In the genomic region with DNA sequence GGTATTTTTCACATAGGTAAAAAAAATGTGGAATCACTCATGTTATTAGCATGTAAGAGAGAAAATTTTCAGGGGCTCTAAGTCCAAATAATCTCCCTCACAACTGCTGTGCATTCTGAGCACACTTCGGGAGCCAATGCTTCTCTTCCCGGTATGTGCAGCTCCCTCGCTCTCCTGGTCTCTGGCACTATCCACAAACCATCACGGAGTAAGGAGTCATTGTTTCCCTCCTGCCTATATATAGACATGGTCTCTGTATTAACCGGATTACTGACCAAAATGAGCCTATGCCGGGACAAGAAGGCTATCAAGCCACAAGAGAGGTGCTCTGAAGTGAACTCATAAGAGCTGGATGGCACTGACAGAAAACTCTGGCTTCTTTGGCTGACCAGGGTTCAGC, we compare ENCODE assay signal across 13 cellular contexts. TPM values are rescaled to one million over a fixed set of nuclear protein-coding genes. Genes with fewer than 3 reads are reported as not detected.
A peak's percentile ranks its signal among the peaks of the same experiment; 100 is the strongest.
DNase-seq lines count a peak whose midpoint lies in the region; ATAC-seq lines count a peak whose summit lies in the region.
"Had no signal": no experiment of that assay in that cellular context is flagged by ENCODE, and none has a peak within 500 bp of the region (broad histone marks: within the 10 kb centered on the region; RNA-seq: fewer than 3 reads in every experiment).

No MANE protein-coding gene starts in this region.

- intact Hi-C loops in left ventricle myocardium superior (cut with micrococcal nuclease) (no loop called here), cardiac septum (cut with DNase I) (no loop called here)

- DNase-seq in left ventricle myocardium superior: no peak
- no peak for DNase-seq in cardiac septum (ENCODE audit: low spot score)
- DNase-seq in cerebellar cortex (ENCODE audit: low spot score): peak; percentile 76
- peak; percentile 15 for DNase-seq in myocyte (ENCODE audit: low read depth)
- no peak for DNase-seq in globus pallidus (ENCODE audit: low spot score)
- DNase-seq in NK-92 treated with Interleukin-12 subunit alpha and Interleukin-12 subunit beta, amount 100 ng/mL, for 24 hours (lab: John Stamatoyannopoulos, UW): no peak
- DNase-seq in dermis blood vessel endothelial cell: no peak
- DNase-seq: EL, NCI-H1092, NCI-H1694, NCI-H345, NCI-H526 treated with DMSO at 0.1 percent for 48 hours had no signal

- ATAC-seq in left ventricle myocardium superior (peak; percentile 68), GM19023 (IDR thresholded peaks at IDR 0.05; ENCODE audit: unreplicated experiment) (no peak)

RNA-seq across cellular contexts. Expression of a gene that starts 13.4 kb away (rescaled TPM):
- 20.2 TPM for total RNA-seq in left ventricle myocardium superior
- total RNA-seq in cardiac septum: 28.2 TPM
- total RNA-seq in myocyte: 24.9 and 26.0 TPM in 2 replicates
- 21.8 TPM for polyA plus RNA-seq in myocyte (2012)
- 23.1 and 26.7 TPM in 2 replicates for total RNA-seq in dermis blood vessel endothelial cell

RNA-seq across cellular contexts. Expression of a gene that starts 40.5 kb away (rescaled TPM):
- total RNA-seq in left ventricle myocardium superior: 606 TPM
- 537 TPM for total RNA-seq in cardiac septum
- 1,709 and 1,781 TPM in 2 replicates for total RNA-seq in myocyte
- 992 TPM for polyA plus RNA-seq in myocyte (2012)
- 1,017 and 1,050 TPM in 2 replicates for total RNA-seq in dermis blood vessel endothelial cell

RNA-seq across cellular contexts. Expression of a gene that starts 49.9 kb away (rescaled TPM):
- total RNA-seq in left ventricle myocardium superior (112 TPM), cardiac septum (221 TPM), myocyte (92.8 and 108 TPM in 2 replicates), dermis blood vessel endothelial cell (90.9 and 112 TPM in 2 replicates)
- 46.7 TPM for polyA plus RNA-seq in myocyte (2012)

Comparison
In these comparisons a context has a peak if more than half of its experiments do, and no peak if none do; other contexts are left out.
1. DNase-seq: peak in cerebellar cortex (single experiment) and myocyte (single experiment); none in left ventricle myocardium superior (single experiment), cardiac septum (single experiment), globus pallidus (single experiment), NK-92 treated with Interleukin-12 subunit alpha and Interleukin-12 subunit beta, amount 100 ng/mL, for 24 hours (single experiment) and dermis blood vessel endothelial cell (single experiment).